In the genomic region with DNA sequence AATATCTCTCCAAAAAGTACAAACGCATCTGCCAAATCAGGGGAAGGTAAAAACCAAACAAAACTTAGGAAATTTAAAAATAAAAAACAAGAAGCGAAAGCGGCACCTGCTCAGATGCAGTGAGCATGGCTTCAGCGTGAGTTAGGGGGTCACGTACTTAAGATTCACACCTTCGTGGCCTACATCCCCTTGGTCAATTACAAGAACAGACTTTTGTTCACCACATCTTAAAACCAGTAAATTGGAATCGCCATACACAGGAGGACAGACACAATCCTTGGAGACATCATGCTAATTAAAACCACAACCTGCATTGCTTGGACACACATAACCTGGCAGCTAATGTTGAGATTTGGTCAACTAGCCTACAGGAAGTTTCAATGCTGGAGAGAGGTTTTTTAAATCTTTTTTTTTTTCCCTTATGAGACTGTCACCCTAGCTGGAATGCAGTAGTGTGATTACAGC, we compare ENCODE assay signal across 9 cellular contexts. TPM values are rescaled to one million over a fixed set of nuclear protein-coding genes. Genes with fewer than 3 reads are reported as not detected.
A peak's percentile ranks its signal among the peaks of the same experiment; 100 is the strongest.
DNase-seq lines count a peak whose midpoint lies in the region; ATAC-seq and TF ChIP-seq lines count a peak whose summit lies in the region.
"Had no signal": no experiment of that assay in that cellular context is flagged by ENCODE, and none has a peak within 500 bp of the region (broad histone marks: within the 10 kb centered on the region; RNA-seq: fewer than 3 reads in every experiment).

No MANE protein-coding gene starts in this region.

- ATAC-seq in GM18861 (IDR thresholded peaks at IDR 0.05; ENCODE audit: unreplicated experiment): peak; percentile 39
- ATAC-seq in GM21619 (IDR thresholded peaks at IDR 0.05; ENCODE audit: unreplicated experiment): peak; percentile 53
- peak; percentile 60 for ATAC-seq in HG03159 (IDR thresholded peaks at IDR 0.05; ENCODE audit: unreplicated experiment)
- ATAC-seq in activated naive CD8-positive, alpha-beta T cell treated with anti-CD3 and anti-CD28 coated beads, Interleukin-2, amount 50 U/mL, for 24 hours: peak; percentile 36

- no peak overlapping the region for H3K4me3 Mint-ChIP-seq in activated naive CD8-positive, alpha-beta T cell treated with anti-CD3 and anti-CD28 coated beads, Interleukin-2, amount 50 U/mL, for 24 hours
- H3K4me3 Mint-ChIP-seq: CD8-positive, alpha-beta memory T cell had no signal

- H4K20me1 ChIP-seq in SK-N-SH (ENCODE audit: insufficient read depth): no peaks in the 10 kb centered on the region

- H3K9me3 ChIP-seq in SK-N-SH: no peaks in the 10 kb centered on the region

- CTCF ChIA-PET in SK-N-SH (lab: Yijun Ruan, JAX): interaction anchor here (0.7 kb wide), 1 partner anchor 16 kb away, joined by 3 read pairs; no protein-coding TSS in a partner anchor

- peaks cover 1% of the 10 kb centered on the region for H3K27me3 Mint-ChIP-seq in activated naive CD8-positive, alpha-beta T cell treated with anti-CD3 and anti-CD28 coated beads, Interleukin-2, amount 50 U/mL, for 24 hours

- H3K27ac Mint-ChIP-seq in activated naive CD8-positive, alpha-beta T cell treated with anti-CD3 and anti-CD28 coated beads, Interleukin-2, amount 50 U/mL, for 24 hours: no peak overlapping the region

- no peak for TF ChIP-seq EP300 in SK-N-SH (IDR thresholded peaks at IDR 0.05; ENCODE audit: borderline replicate concordance in 1 of 2, low read depth in 1 of 2, low read length in 1 of 2)

- H3F3A ChIP-seq in SK-N-SH (replicated peaks; ENCODE audit: insufficient read depth): no peaks in the 10 kb centered on the region

- no peaks in the 10 kb centered on the region for H3K27me3 ChIP-seq in SK-N-SH (ENCODE audit: insufficient read depth)

- no peak overlapping the region for H3K27ac ChIP-seq in SK-N-SH (ENCODE audit: low read depth in 2 of 2, low read length in 1 of 2)

- no peak overlapping the region for H3K4me2 ChIP-seq in SK-N-SH

- H3K9me2 ChIP-seq in SK-N-SH: no peaks in the 10 kb centered on the region

- H2AFZ ChIP-seq in SK-N-SH (ENCODE audit: low read depth): no peak overlapping the region

- TF ChIP-seq RAD21 in SK-N-SH (IDR thresholded peaks at IDR 0.05; ENCODE audit: low read length): no peak

- H3K4me3 ChIP-seq in SK-N-SH (ENCODE audit: low read depth in 2 of 2, low read length in 1 of 2): no peak overlapping the region

- H3K9ac ChIP-seq in SK-N-SH: no peak overlapping the region

- 76% methylated on average over 7 of the region's 7 CpGs for WGBS in SK-N-SH (ENCODE audit: low lambda C conversion rate)

- H3K36me3 ChIP-seq in SK-N-SH (replicated peaks in 1 of 2; ENCODE audit: control insufficient read depth in 1 of 2, insufficient read depth in 2 of 2, low read length in 1 of 2): no peaks in the 10 kb centered on the region

- no peaks in the 10 kb centered on the region for H3K36me3 Mint-ChIP-seq in activated naive CD8-positive, alpha-beta T cell treated with anti-CD3 and anti-CD28 coated beads, Interleukin-2, amount 50 U/mL, for 24 hours (ENCODE audit: low read depth)

- no peaks in the 10 kb centered on the region for H3K9me3 Mint-ChIP-seq in activated naive CD8-positive, alpha-beta T cell treated with anti-CD3 and anti-CD28 coated beads, Interleukin-2, amount 50 U/mL, for 24 hours

- DNase-seq in activated naive CD8-positive, alpha-beta T cell treated with anti-CD3 and anti-CD28 coated beads, Interleukin-2, amount 50 U/mL, for 24 hours: no peak
- DNase-seq in NCI-H146 treated with DMSO at 0.1 percent for 48 hours (lab: John Stamatoyannopoulos, UW; ENCODE audit: unreplicated experiment): no peak
- DNase-seq in SK-N-SH: no peak
- DNase-seq in COLO829 (ENCODE audit: low spot score): no peak
- DNase-seq in NCI-H1417 treated with DMSO at 0.1 percent for 48 hours (lab: John Stamatoyannopoulos, UW): no peak
- DNase-seq: CD8-positive, alpha-beta memory T cell had no signal

- no peaks in the 10 kb centered on the region; a peak in 1 of 4 replicates for H3K4me1 ChIP-seq in SK-N-SH (ENCODE audit: control insufficient read depth in 1 of 2, insufficient read depth in 2 of 2, low read depth in 1 of 2, low read length in 1 of 2)

- no peak for TF ChIP-seq CTCF in SK-N-SH (IDR thresholded peaks at IDR 0.05)

- POLR2A ChIA-PET in SK-N-SH (lab: Yijun Ruan, JAX): no interaction called here

- H3K4me1 Mint-ChIP-seq in activated naive CD8-positive, alpha-beta T cell treated with anti-CD3 and anti-CD28 coated beads, Interleukin-2, amount 50 U/mL, for 24 hours: peaks cover 23% of the 10 kb centered on the region
- H3K4me1 Mint-ChIP-seq: CD8-positive, alpha-beta memory T cell had no signal

- no peaks in the 10 kb centered on the region for H3K79me2 ChIP-seq in SK-N-SH (ENCODE audit: insufficient read depth)

TF ChIP-seq in SK-N-SH, 30 proteins besides CTCF, POLR2A, EP300 and RAD21:
- no peak for TF ChIP-seq POLR2AphosphoS5 (IDR thresholded peaks at IDR 0.05; ENCODE audit: low read depth, low read length)
- TF ChIP-seq FOXJ3 (CRISPR knock-in tag; IDR thresholded peaks at IDR 0.05): no peak
- TF ChIP-seq, protein P1, sequence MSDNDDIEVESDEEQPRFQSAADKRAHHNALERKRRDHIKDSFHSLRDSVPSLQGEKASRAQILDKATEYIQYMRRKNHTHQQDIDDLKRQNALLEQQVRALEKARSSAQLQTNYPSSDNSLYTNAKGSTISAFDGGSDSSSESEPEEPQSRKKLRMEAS (IDR thresholded peaks at IDR 0.05; ENCODE audit: low read depth): no peak
- no peak for TF ChIP-seq TCF12 (IDR thresholded peaks at IDR 0.05)
- no peak for TF ChIP-seq JUND (IDR thresholded peaks at IDR 0.05)
- no peak for TF ChIP-seq FOSL2 (IDR thresholded peaks at IDR 0.05; ENCODE audit: borderline replicate concordance, low read depth)
- no peak for TF ChIP-seq TEAD4 (IDR thresholded peaks at IDR 0.05; ENCODE audit: borderline replicate concordance, insufficient read depth)

RNA-seq across cellular contexts. Expression of a gene that starts 12.5 kb away (rescaled TPM):
- polyA plus RNA-seq in SK-N-SH (2012; rRNA removed): 2.2 and 3.7 TPM in 2 replicates
- 3.8 and 4.1 TPM in 2 replicates for polyA plus RNA-seq in SK-N-SH (2012; cell fraction: cytosol; rRNA removed)
- 1.8 and 3.8 TPM in 2 replicates for polyA plus RNA-seq in SK-N-SH (2012; cell fraction: nucleus; rRNA removed)

RNA-seq across cellular contexts. Expression of a gene that starts 38.7 kb away (rescaled TPM):
- polyA plus RNA-seq in SK-N-SH (2012; rRNA removed): 39.2 and 39.4 TPM in 2 replicates
- polyA plus RNA-seq in SK-N-SH (2012; cell fraction: cytosol; rRNA removed): 56.0 and 63.8 TPM in 2 replicates
- polyA plus RNA-seq in SK-N-SH (2012; cell fraction: nucleus; rRNA removed): 7.7 and 12.2 TPM in 2 replicates
